17 cellular contexts compared by ENCODE assay signal in genomic region chr2:143692162-143692561, GRCh38.
"Had no signal": no experiment of that assay in that cellular context is flagged by ENCODE, and none has a peak within 500 bp of the region (broad histone marks: within the 10 kb centered on the region; RNA-seq: fewer than 3 reads in every experiment).

No MANE protein-coding gene starts in this region.

- H3K4me1 Mint-ChIP-seq: naive B cell had no signal

- H3K27ac ChIP-seq: coronary artery, gastrocnemius medialis, lower lobe of right lung, psoas muscle, thoracic aorta, VCaP had no signal

- H3K9me3 ChIP-seq: gastrocnemius medialis, lower lobe of right lung, psoas muscle, thoracic aorta had no signal

- H3K27ac Mint-ChIP-seq: activated naive CD4-positive, alpha-beta T cell treated with anti-CD3 and anti-CD28 coated beads for 36 hours; activated T-helper 1 cell treated with anti-CD3 and anti-CD28 coated beads, Interleukin-12 subunit alpha, Interleukin-12 subunit beta, Interleukin-2, Interleukin-4 antibody, amounts not matched to agents 30 ng/mL and 10 ng/mL and 1 ng/mL, durations not matched to agents 14 hours and 24 hours and 36 hours; immature natural killer cell; naive B cell; stimulated activated naive CD8-positive, alpha-beta T cell treated with anti-CD3 and anti-CD28 coated beads, Interleukin-15, amount 100 ng/mL, for 72 hours; T-cell had no signal

- H3K4me3 Mint-ChIP-seq: activated naive CD4-positive, alpha-beta T cell treated with anti-CD3 and anti-CD28 coated beads for 36 hours; activated T-helper 1 cell treated with anti-CD3 and anti-CD28 coated beads, Interleukin-12 subunit alpha, Interleukin-12 subunit beta, Interleukin-2, Interleukin-4 antibody, amounts not matched to agents 30 ng/mL and 10 ng/mL and 1 ng/mL, durations not matched to agents 14 hours and 24 hours and 36 hours; immature natural killer cell; naive B cell; stimulated activated naive CD8-positive, alpha-beta T cell treated with anti-CD3 and anti-CD28 coated beads, Interleukin-15, amount 100 ng/mL, for 72 hours; T-cell had no signal

- H3K4me3 ChIP-seq: coronary artery, gastrocnemius medialis, lower lobe of right lung, psoas muscle, thoracic aorta had no signal

- DNase-seq: activated CD4-positive, alpha-beta T cell treated with anti-CD3 and anti-CD28 coated beads for 48 hours; activated naive CD4-positive, alpha-beta T cell treated with anti-CD3 and anti-CD28 coated beads for 36 hours; effector CD4-positive, alpha-beta T cell; gastrocnemius medialis; immature natural killer cell; left cardiac atrium; lower lobe of right lung; naive B cell; psoas muscle; stimulated activated CD4-positive, alpha-beta T cell treated with anti-CD3 and anti-CD28 coated beads, Interleukin-4, amount 100 ng/mL, for 4 hours; stimulated activated naive CD8-positive, alpha-beta T cell treated with anti-CD3 and anti-CD28 coated beads, Interleukin-15, amount 100 ng/mL, for 72 hours; T-cell; T1000 had no signal

- H3K27me3 Mint-ChIP-seq: naive B cell; stimulated activated naive CD8-positive, alpha-beta T cell treated with anti-CD3 and anti-CD28 coated beads, Interleukin-15, amount 100 ng/mL, for 72 hours; T-cell had no signal

- H3K27me3 ChIP-seq: gastrocnemius medialis had no signal

- H3K36me3 ChIP-seq: gastrocnemius medialis, lower lobe of right lung, thoracic aorta had no signal

- H3K9me3 Mint-ChIP-seq: activated naive CD4-positive, alpha-beta T cell treated with anti-CD3 and anti-CD28 coated beads for 36 hours; activated T-helper 1 cell treated with anti-CD3 and anti-CD28 coated beads, Interleukin-12 subunit alpha, Interleukin-12 subunit beta, Interleukin-2, Interleukin-4 antibody, amounts not matched to agents 30 ng/mL and 10 ng/mL and 1 ng/mL, durations not matched to agents 14 hours and 24 hours and 36 hours; immature natural killer cell; naive B cell; T-cell had no signal

- ATAC-seq: gastrocnemius medialis; left cardiac atrium; lower lobe of right lung; psoas muscle; stimulated activated naive CD8-positive, alpha-beta T cell treated with anti-CD3 and anti-CD28 coated beads, Interleukin-15, amount 100 ng/mL, for 72 hours; T-cell had no signal

- H3K4me1 ChIP-seq: gastrocnemius medialis, lower lobe of right lung, psoas muscle had no signal
